In the genomic region with DNA sequence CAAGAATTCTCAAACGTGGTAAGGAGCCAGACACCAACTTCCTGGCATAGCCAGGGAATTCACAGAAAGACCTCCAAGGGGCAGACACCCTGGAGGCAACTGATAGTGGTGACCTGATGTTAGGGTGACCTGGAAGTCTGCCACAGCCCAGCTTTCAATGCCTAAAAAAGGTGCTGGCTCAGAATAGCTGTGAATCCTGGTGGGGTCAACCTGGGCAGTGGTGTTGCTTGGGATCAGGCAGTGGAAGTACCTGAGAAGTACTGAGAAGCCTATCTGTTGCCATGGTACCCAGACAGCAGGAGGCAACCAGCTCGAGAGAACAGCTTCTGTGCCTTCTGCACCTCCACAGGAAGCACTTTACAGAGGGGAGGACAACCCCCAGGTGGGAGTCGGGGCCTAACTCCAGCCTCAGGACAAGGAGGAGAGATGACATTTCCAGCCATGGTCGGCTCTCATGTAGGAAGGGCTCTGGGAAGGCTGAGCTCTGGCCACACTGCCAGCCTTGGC, we compare ENCODE assay signal across 24 cellular contexts.
"Had no signal": no experiment of that assay in that cellular context is flagged by ENCODE, and none has a peak within 500 bp of the region (broad histone marks: within the 10 kb centered on the region; RNA-seq: fewer than 3 reads in every experiment).

No MANE protein-coding gene starts in this region.

- H3K27ac Mint-ChIP-seq: naive B cell; nephron; progenitor cell of endocrine pancreas; stimulated activated effector memory CD8-positive, alpha-beta T cell treated with anti-CD3 and anti-CD28 coated beads, Interleukin-12 subunit alpha, Interleukin-12 subunit beta, amount 100 ng/mL, for 72 hours; stimulated activated naive CD8-positive, alpha-beta T cell treated with anti-CD3 and anti-CD28 coated beads, Interleukin-15, Interleukin-2, amounts not matched to agents 100 ng/mL and 50 ng/mL, for 24 hours had no signal

- ATAC-seq: gastroesophageal sphincter, left cardiac atrium, lower lobe of right lung, pancreas, right lobe of liver had no signal

- H3K9me3 ChIP-seq: esophagus squamous epithelium, gastroesophageal sphincter, left ventricle myocardium inferior, lower lobe of right lung, pancreas, right lobe of liver, tibial artery, upper lobe of left lung, uterus had no signal

- H3K9me3 Mint-ChIP-seq: naive B cell; nephron; stimulated activated effector memory CD8-positive, alpha-beta T cell treated with anti-CD3 and anti-CD28 coated beads, Interleukin-12 subunit alpha, Interleukin-12 subunit beta, amount 100 ng/mL, for 72 hours; stimulated activated naive CD8-positive, alpha-beta T cell treated with anti-CD3 and anti-CD28 coated beads, Interleukin-15, Interleukin-2, amounts not matched to agents 100 ng/mL and 50 ng/mL, for 24 hours had no signal

- FAIRE-seq: kidney, pancreas had no signal

- H3K4me3 ChIP-seq: dorsolateral prefrontal cortex, esophagus squamous epithelium, gastroesophageal sphincter, left ventricle myocardium inferior, lower lobe of right lung, pancreas, right lobe of liver, tibial artery, upper lobe of left lung, uterus had no signal

- DNase-seq: cortex of kidney; dorsolateral prefrontal cortex; effector memory CD4-positive, alpha-beta T cell; esophagus squamous epithelium; glutamatergic neuron; kidney; left cardiac atrium; left ventricle myocardium inferior; lower lobe of right lung; mesenchymal stem cell; naive B cell; occipital lobe; pancreas; right lobe of liver; stimulated activated CD4-positive, alpha-beta T cell treated with anti-CD3 and anti-CD28 coated beads, Interleukin-4, amount 100 ng/mL, for 1 hour; stimulated activated CD8-positive, alpha-beta memory T cell treated with anti-CD3 and anti-CD28 coated beads, Interleukin-4, amount 100 ng/mL, for 48 hours; tibial artery; upper lobe of left lung; uterus had no signal

- H3K27me3 ChIP-seq: pancreas, right lobe of liver, upper lobe of left lung, uterus had no signal

- H3K4me1 Mint-ChIP-seq: naive B cell had no signal

- H3K27ac ChIP-seq: dorsolateral prefrontal cortex, esophagus squamous epithelium, gastroesophageal sphincter, left ventricle myocardium inferior, lower lobe of right lung, pancreas, right lobe of liver, tibial artery, upper lobe of left lung, uterus had no signal

- H3K36me3 ChIP-seq: esophagus squamous epithelium, gastroesophageal sphincter, left ventricle myocardium inferior, lower lobe of right lung, pancreas, right lobe of liver, tibial artery, upper lobe of left lung, uterus had no signal

- H3K4me3 Mint-ChIP-seq: naive B cell; nephron; stimulated activated effector memory CD8-positive, alpha-beta T cell treated with anti-CD3 and anti-CD28 coated beads, Interleukin-12 subunit alpha, Interleukin-12 subunit beta, amount 100 ng/mL, for 72 hours; stimulated activated naive CD8-positive, alpha-beta T cell treated with anti-CD3 and anti-CD28 coated beads, Interleukin-15, Interleukin-2, amounts not matched to agents 100 ng/mL and 50 ng/mL, for 24 hours had no signal

- H3K36me3 Mint-ChIP-seq: stimulated activated effector memory CD8-positive, alpha-beta T cell treated with anti-CD3 and anti-CD28 coated beads, Interleukin-12 subunit alpha, Interleukin-12 subunit beta, amount 100 ng/mL, for 72 hours had no signal

- H3K4me1 ChIP-seq: esophagus squamous epithelium, gastroesophageal sphincter, left ventricle myocardium inferior, lower lobe of right lung, pancreas, right lobe of liver, tibial artery, upper lobe of left lung, uterus had no signal
